Comparison of ENCODE assay signal across 1 cellular context in the genomic region with DNA sequence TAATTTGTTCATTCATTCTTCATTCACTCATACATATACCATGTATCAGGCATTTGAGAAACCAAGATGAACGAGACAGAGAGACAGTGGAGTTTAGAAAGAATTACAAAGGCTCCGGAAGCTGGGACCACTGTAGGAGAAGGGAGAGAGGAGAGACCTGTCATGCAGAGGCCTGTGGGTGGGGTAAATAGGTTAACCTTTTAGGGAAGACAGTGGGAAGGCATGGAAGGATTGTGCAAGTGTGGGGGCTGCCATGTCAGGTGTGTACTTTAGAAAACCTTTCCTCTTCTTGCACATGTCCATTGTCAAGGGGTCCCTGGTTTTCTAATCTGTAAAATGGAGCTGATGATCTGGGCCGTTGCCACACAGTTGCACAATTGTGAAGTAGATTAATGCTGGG.
TF ChIP-seq lines count a peak whose summit lies in the region.

No MANE protein-coding gene starts in this region.

TF ChIP-seq in WTC11, 78 proteins besides CTCF, POLR2A, EP300 and RAD21 (continued from another document):
- TF ChIP-seq, protein P1, sequence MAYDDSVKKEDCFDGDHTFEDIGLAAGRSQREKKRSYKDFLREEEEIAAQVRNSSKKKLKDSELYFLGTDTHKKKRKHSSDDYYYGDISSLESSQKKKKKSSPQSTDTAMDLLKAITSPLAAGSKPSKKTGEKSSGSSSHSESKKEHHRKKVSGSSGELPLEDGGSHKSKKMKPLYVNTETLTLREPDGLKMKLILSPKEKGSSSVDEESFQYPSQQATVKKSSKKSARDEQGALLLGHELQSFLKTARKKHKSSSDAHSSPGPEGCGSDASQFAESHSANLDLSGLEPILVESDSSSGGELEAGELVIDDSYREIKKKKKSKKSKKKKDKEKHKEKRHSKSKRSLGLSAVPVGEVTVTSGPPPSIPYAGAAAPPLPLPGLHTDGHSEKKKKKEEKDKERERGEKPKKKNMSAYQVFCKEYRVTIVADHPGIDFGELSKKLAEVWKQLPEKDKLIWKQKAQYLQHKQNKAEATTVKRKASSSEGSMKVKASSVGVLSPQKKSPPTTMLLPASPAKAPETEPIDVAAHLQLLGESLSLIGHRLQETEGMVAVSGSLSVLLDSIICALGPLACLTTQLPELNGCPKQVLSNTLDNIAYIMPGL (CRISPR knock-in tag; IDR thresholded peaks at IDR 0.05): no peak
- TF ChIP-seq ZNF317 (CRISPR knock-in tag; IDR thresholded peaks at IDR 0.05; ENCODE audit: borderline replicate concordance, low read depth): no peak
- TF ChIP-seq, protein P2, sequence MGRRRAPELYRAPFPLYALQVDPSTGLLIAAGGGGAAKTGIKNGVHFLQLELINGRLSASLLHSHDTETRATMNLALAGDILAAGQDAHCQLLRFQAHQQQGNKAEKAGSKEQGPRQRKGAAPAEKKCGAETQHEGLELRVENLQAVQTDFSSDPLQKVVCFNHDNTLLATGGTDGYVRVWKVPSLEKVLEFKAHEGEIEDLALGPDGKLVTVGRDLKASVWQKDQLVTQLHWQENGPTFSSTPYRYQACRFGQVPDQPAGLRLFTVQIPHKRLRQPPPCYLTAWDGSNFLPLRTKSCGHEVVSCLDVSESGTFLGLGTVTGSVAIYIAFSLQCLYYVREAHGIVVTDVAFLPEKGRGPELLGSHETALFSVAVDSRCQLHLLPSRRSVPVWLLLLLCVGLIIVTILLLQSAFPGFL (CRISPR knock-in tag; IDR thresholded peaks at IDR 0.05; ENCODE audit: borderline replicate concordance): no peak
- no peak for TF ChIP-seq TEAD4 (CRISPR knock-in tag; IDR thresholded peaks at IDR 0.05)
TF ChIP-seq in WTC11: peak in this region for 0.
